ENCODE assay signal across 9 cellular contexts in the genomic region with DNA sequence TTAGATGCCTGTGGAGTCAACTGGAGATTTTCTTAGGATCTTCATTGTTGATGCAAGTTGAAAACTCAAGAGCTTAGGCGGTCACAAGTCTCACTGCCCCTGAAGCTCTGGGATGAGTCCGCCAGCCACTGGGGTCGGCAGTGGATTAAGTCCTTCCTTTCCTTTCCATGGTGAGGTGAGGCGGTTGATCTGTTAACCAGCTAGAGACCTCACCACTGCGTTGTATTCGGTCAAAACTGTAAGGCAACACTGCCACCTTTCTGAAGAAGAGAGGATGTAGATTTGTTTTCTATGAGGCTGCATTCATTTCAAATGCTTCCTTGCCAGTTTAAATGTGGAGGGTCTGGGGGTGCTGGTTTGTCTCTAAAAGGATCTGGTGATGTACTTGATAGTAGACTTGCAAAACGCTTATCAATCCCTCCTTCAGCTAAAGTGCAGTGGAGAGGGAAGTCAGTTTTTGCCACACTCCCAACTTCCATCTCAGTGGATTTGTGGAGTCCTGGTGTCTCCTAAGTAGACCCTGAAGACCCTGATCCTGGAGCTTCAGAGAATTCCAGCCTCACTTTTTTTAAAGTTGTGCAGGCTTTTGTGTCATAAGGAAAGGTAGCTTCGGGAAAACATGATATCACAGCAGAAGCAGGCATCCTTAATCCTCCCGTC. TPM values are rescaled to one million over a fixed set of nuclear protein-coding genes. Genes with fewer than 3 reads are reported as not detected.
A peak's percentile ranks its signal among the peaks of the same experiment; 100 is the strongest.
DNase-seq lines count a peak whose midpoint lies in the region; ATAC-seq, FAIRE-seq and TF ChIP-seq lines count a peak whose summit lies in the region.
"Had no signal": no experiment of that assay in that cellular context is flagged by ENCODE, and none has a peak within 500 bp of the region (broad histone marks: within the 10 kb centered on the region; RNA-seq: fewer than 3 reads in every experiment).

No MANE protein-coding gene starts in this region.

- H3K27ac Mint-ChIP-seq in endothelial cell (ENCODE audit: unreplicated experiment) = no peak overlapping the region

- no peak for ATAC-seq in HG02852 (IDR thresholded peaks at IDR 0.05; ENCODE audit: unreplicated experiment)
- no peak for ATAC-seq in HG03565 (IDR thresholded peaks at IDR 0.05; ENCODE audit: unreplicated experiment)

- peaks cover 6% of the 10 kb centered on the region for H3K4me1 Mint-ChIP-seq in endothelial cell (ENCODE audit: unreplicated experiment)

- no peak overlapping the region for H3K4me3 ChIP-seq in GM12864 (ENCODE audit: low read depth, low read length)
- H3K4me3 ChIP-seq in muscle layer of duodenum (ENCODE audit: low read depth in 1 of 2, low read length in 2 of 2) = peak overlapping the region; percentile 72 to 85
- H3K4me3 ChIP-seq: lung had no signal

- peaks cover 9% of the 10 kb centered on the region for H3K27me3 Mint-ChIP-seq in endothelial cell (ENCODE audit: unreplicated experiment)

- peaks cover 0 to 9% of the 10 kb centered on the region in 2 donors for H3K4me1 ChIP-seq in muscle layer of duodenum (ENCODE audit: control insufficient read depth in 1 of 2, insufficient read depth in 2 of 2, low read length in 2 of 2)

- H3K9me3 Mint-ChIP-seq in endothelial cell (ENCODE audit: unreplicated experiment) = no peaks in the 10 kb centered on the region

- H3K27me3 ChIP-seq in muscle layer of duodenum (ENCODE audit: low read depth, low read length) = peaks cover 23% of the 10 kb centered on the region

- H3K36me3 ChIP-seq in muscle layer of duodenum (ENCODE audit: control insufficient read depth in 1 of 2, insufficient read depth in 2 of 2, low read length in 2 of 2) = no peaks in the 10 kb centered on the region

- FAIRE-seq in RCC 7860 (lab: Jason Lieb, UNC) = no peak

- peak overlapping the region; percentile 92 for H3K27ac ChIP-seq in muscle layer of duodenum (ENCODE audit: low read length)

- H3K4me3 Mint-ChIP-seq in endothelial cell (ENCODE audit: unreplicated experiment) = no peak overlapping the region

- H3K36me3 Mint-ChIP-seq in endothelial cell (ENCODE audit: low read depth, unreplicated experiment) = no peaks in the 10 kb centered on the region

- no peaks in the 10 kb centered on the region for H3K9me3 ChIP-seq in muscle layer of duodenum (ENCODE audit: control insufficient read depth in 1 of 2, low read length in 2 of 2)

- DNase-seq in GM12864 (ENCODE audit: low read depth) (no peak), NCI-H69 (lab: John Stamatoyannopoulos, UW) (peak; percentile 6), endothelial cell (ENCODE audit: low spot score) (peak; percentile 8), RCC 7860 (ENCODE audit: low spot score) (no peak)
- no peak for DNase-seq in activated naive CD4-positive, alpha-beta T cell (lab: John Stamatoyannopoulos, UW)

- TF ChIP-seq CTCF in GM12864 (IDR thresholded peaks at IDR 0.05; ENCODE audit: low read depth, low read length, missing control alignments) (peak; percentile 45), endothelial cell (IDR thresholded peaks at IDR 0.05; ENCODE audit: unreplicated experiment) (no peak)

RNA-seq across cellular contexts. Expression of gene MYOCD, which starts 1.7 kb away (rescaled TPM):
- 0.38 TPM for total RNA-seq in endothelial cell (ENCODE audit: unreplicated experiment)

Comparison
In these comparisons a context has a peak if more than half of its experiments do, and no peak if none do; other contexts are left out.
1. DNase-seq: peak in NCI-H69 (single experiment) and endothelial cell (single experiment); none in GM12864 (single experiment), activated naive CD4-positive, alpha-beta T cell (0 of 4) and RCC 7860 (single experiment).